In the genomic region with DNA sequence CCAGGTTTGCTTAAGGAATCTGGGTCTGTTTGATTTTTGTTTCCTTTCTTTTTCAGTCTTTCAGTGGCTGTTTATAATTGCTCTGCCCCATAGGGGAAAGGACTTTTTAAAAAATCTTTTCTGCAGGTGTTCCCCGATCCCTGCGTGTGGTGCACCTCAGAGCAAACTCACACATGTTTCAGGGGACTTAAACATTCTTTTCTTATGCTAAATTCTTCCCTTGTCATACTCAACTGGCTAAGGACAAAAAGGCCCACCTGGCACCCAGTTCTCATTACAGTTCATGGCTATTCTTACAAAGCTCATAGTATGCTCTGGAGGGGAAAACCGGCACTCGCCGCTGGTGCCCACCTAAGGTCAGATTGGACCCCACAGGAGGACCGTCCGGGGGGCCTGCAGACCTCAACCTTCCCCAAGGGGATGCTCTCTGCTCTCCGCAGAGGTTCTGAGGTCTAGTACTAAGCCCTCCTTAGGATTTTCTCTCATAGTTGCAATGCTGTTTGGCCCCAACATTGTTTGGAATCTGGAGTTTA, we compare ENCODE assay signal across 15 cellular contexts.
DNase-seq lines count a peak whose midpoint lies in the region; ATAC-seq and TF ChIP-seq lines count a peak whose summit lies in the region.
"Had no signal": no experiment of that assay in that cellular context is flagged by ENCODE, and none has a peak within 500 bp of the region (broad histone marks: within the 10 kb centered on the region; RNA-seq: fewer than 3 reads in every experiment).

No MANE protein-coding gene starts in this region.

- H3K27me3 ChIP-seq in breast epithelium (no peaks in the 10 kb centered on the region), iPS-20b (ENCODE audit: insufficient read depth, low read length) (no peaks in the 10 kb centered on the region)

- TF ChIP-seq CTCF in MCF 10A (IDR thresholded peaks at IDR 0.05; ENCODE audit: unreplicated experiment) (no peak), breast epithelium (IDR thresholded peaks at IDR 0.05) (no peak), WTC11 (IDR thresholded peaks at IDR 0.05) (no peak)

- no peak for TF ChIP-seq POLR2A in breast epithelium (IDR thresholded peaks at IDR 0.05)

- ATAC-seq in WTC11 = peak; percentile 79
- ATAC-seq: CD8-positive, alpha-beta T cell had no signal

- H3K27me3 Mint-ChIP-seq in MCF 10A (ENCODE audit: insufficient read depth, unreplicated experiment) (no peaks in the 10 kb centered on the region), WTC11 (ENCODE audit: low read depth) (no peaks in the 10 kb centered on the region)
- H3K27me3 Mint-ChIP-seq in activated T-helper 1 cell treated with anti-CD3 and anti-CD28 coated beads, Interleukin-12 subunit alpha, Interleukin-12 subunit beta, Interleukin-2, Interleukin-4 antibody, amounts not matched to agents 30 ng/mL and 10 ng/mL and 1 ng/mL, durations not matched to agents 14 hours and 24 hours and 36 hours (ENCODE audit: insufficient read depth) = no peaks in the 10 kb centered on the region

- H3K4me3 Mint-ChIP-seq in MCF 10A (ENCODE audit: unreplicated experiment) (no peak overlapping the region), WTC11 (peak overlapping the region; percentile 13)
- H3K4me3 Mint-ChIP-seq in activated T-helper 1 cell treated with anti-CD3 and anti-CD28 coated beads, Interleukin-12 subunit alpha, Interleukin-12 subunit beta, Interleukin-2, Interleukin-4 antibody, amounts not matched to agents 30 ng/mL and 10 ng/mL and 1 ng/mL, durations not matched to agents 14 hours and 24 hours and 36 hours = no peak overlapping the region
- H3K4me3 Mint-ChIP-seq: CD14-positive monocyte; CD8-positive, alpha-beta T cell had no signal

- POLR2A ChIA-PET in MCF 10A (lab: Yijun Ruan, JAX) = no interaction called here
- POLR2A ChIA-PET in WTC11 (lab: Charles Lee) = interaction anchor here (0.7 kb wide), 1 partner anchor 281 kb away, joined by 3 read pairs; no protein-coding TSS in a partner anchor

- no peaks in the 10 kb centered on the region for H3K4me1 Mint-ChIP-seq in MCF 10A (ENCODE audit: insufficient read depth, unreplicated experiment)
- peaks cover 55% of the 10 kb centered on the region for H3K4me1 Mint-ChIP-seq in WTC11
- no peaks in the 10 kb centered on the region for H3K4me1 Mint-ChIP-seq in activated T-helper 1 cell treated with anti-CD3 and anti-CD28 coated beads, Interleukin-12 subunit alpha, Interleukin-12 subunit beta, Interleukin-2, Interleukin-4 antibody, amounts not matched to agents 30 ng/mL and 10 ng/mL and 1 ng/mL, durations not matched to agents 14 hours and 24 hours and 36 hours (ENCODE audit: low read depth)
- H3K4me1 Mint-ChIP-seq: CD14-positive monocyte had no signal

- intact Hi-C loops in MCF 10A (cut with micrococcal nuclease) (no loop called here), breast epithelium (cut with DNase I; ENCODE audit: low total_unique reads) (no loop called here)
- intact Hi-C loops in activated T-helper 1 cell treated with anti-CD3 and anti-CD28 coated beads, Interleukin-12 subunit alpha, Interleukin-12 subunit beta, Interleukin-2, Interleukin-4 antibody, amounts not matched to agents 30 ng/mL and 10 ng/mL and 1 ng/mL, durations not matched to agents 14 hours and 24 hours and 36 hours (cut with micrococcal nuclease) = no loop called here

- H3K9me3 ChIP-seq in breast epithelium = no peaks in the 10 kb centered on the region
- H3K9me3 ChIP-seq in iPS-20b (ENCODE audit: insufficient read depth, low read depth, low read length) = peaks cover 8% of the 10 kb centered on the region; the same call in 1 of the 2 replicates

- peak overlapping the region; percentile 20 for H3K27ac Mint-ChIP-seq in MCF 10A (ENCODE audit: low read depth, unreplicated experiment)
- H3K27ac Mint-ChIP-seq in WTC11 = peak overlapping the region; percentile 100
- H3K27ac Mint-ChIP-seq in activated T-helper 1 cell treated with anti-CD3 and anti-CD28 coated beads, Interleukin-12 subunit alpha, Interleukin-12 subunit beta, Interleukin-2, Interleukin-4 antibody, amounts not matched to agents 30 ng/mL and 10 ng/mL and 1 ng/mL, durations not matched to agents 14 hours and 24 hours and 36 hours = no peak overlapping the region
- H3K27ac Mint-ChIP-seq: CD8-positive, alpha-beta T cell had no signal

- BruUV-seq in MCF 10A (replicated peaks; lab: Mats Ljungman, UMichigan) = no TSS peak

- H3K4me3 ChIP-seq in breast epithelium = no peak overlapping the region
- H3K4me3 ChIP-seq in iPS-20b (ENCODE audit: low read length) = no peak overlapping the region

- H3K9me3 Mint-ChIP-seq in MCF 10A (ENCODE audit: unreplicated experiment) (no peaks in the 10 kb centered on the region), WTC11 (peaks cover 21% of the 10 kb centered on the region)
- H3K9me3 Mint-ChIP-seq in activated T-helper 1 cell treated with anti-CD3 and anti-CD28 coated beads, Interleukin-12 subunit alpha, Interleukin-12 subunit beta, Interleukin-2, Interleukin-4 antibody, amounts not matched to agents 30 ng/mL and 10 ng/mL and 1 ng/mL, durations not matched to agents 14 hours and 24 hours and 36 hours = no peaks in the 10 kb centered on the region

- DNase-seq in MCF 10A (ENCODE audit: unreplicated experiment) (no peak), breast epithelium (ENCODE audit: low spot score in 2 of 2) (no peak), WTC11 (ENCODE audit: low spot score) (peak; percentile 23), GF-D8 (lab: John Stamatoyannopoulos, UW) (no peak), NCI-H524 treated with DMSO at 0.1 percent for 48 hours (lab: John Stamatoyannopoulos, UW) (no peak)
- DNase-seq in activated T-helper 1 cell treated with anti-CD3 and anti-CD28 coated beads, Interleukin-12 subunit alpha, Interleukin-12 subunit beta, Interleukin-2, Interleukin-4 antibody, amounts not matched to agents 30 ng/mL and 10 ng/mL and 1 ng/mL, durations not matched to agents 14 hours and 24 hours and 36 hours (ENCODE audit: low spot score) = no peak
- DNase-seq in stimulated activated CD4-positive, alpha-beta T cell treated with anti-CD3 and anti-CD28 coated beads, Interleukin-2, amount 100 ng/mL, for 48 hours = no peak
- DNase-seq: CD8-positive, alpha-beta T cell; COR-L47; DND-41; GDM1; H7 had no signal

- no peak overlapping the region for H3K27ac ChIP-seq in breast epithelium
- peak overlapping the region; percentile 37 for H3K27ac ChIP-seq in iPS-20b (ENCODE audit: low read length)
- H3K27ac ChIP-seq: 22Rv1 had no signal

- H3K36me3 Mint-ChIP-seq in MCF 10A (ENCODE audit: insufficient read depth, unreplicated experiment) (no peaks in the 10 kb centered on the region), WTC11 (peaks cover 24% of the 10 kb centered on the region)
- no peaks in the 10 kb centered on the region for H3K36me3 Mint-ChIP-seq in activated T-helper 1 cell treated with anti-CD3 and anti-CD28 coated beads, Interleukin-12 subunit alpha, Interleukin-12 subunit beta, Interleukin-2, Interleukin-4 antibody, amounts not matched to agents 30 ng/mL and 10 ng/mL and 1 ng/mL, durations not matched to agents 14 hours and 24 hours and 36 hours (ENCODE audit: low read depth)
- H3K36me3 Mint-ChIP-seq: CD14-positive monocyte; CD8-positive, alpha-beta T cell had no signal

- peak overlapping the region; percentile 21; the same call in 1 of the 2 replicates for H3K9ac ChIP-seq in iPS-20b (ENCODE audit: low read depth, low read length)

- no peaks in the 10 kb centered on the region for H3K4me1 ChIP-seq in breast epithelium
- peaks cover 3% of the 10 kb centered on the region; the same call in 1 of the 2 replicates for H3K4me1 ChIP-seq in iPS-20b (ENCODE audit: insufficient read depth, low read length)

- no peaks in the 10 kb centered on the region for H3K36me3 ChIP-seq in breast epithelium
- H3K36me3 ChIP-seq in iPS-20b (ENCODE audit: insufficient read depth, low read depth, low read length) = no peaks in the 10 kb centered on the region

- CTCF ChIA-PET in MCF 10A (lab: Yijun Ruan, JAX) (interaction anchor here (0.7 kb wide), 2 partner anchors 65 to 73 kb away, joined by 3 to 4 read pairs; no protein-coding TSS in a partner anchor), WTC11 (lab: Charles Lee) (no interaction called here)

TF ChIP-seq in WTC11, 78 proteins besides CTCF, POLR2A, EP300 and RAD21:
- no peak for TF ChIP-seq ATF1 (CRISPR knock-in tag; IDR thresholded peaks at IDR 0.05)
- TF ChIP-seq, protein P1, sequence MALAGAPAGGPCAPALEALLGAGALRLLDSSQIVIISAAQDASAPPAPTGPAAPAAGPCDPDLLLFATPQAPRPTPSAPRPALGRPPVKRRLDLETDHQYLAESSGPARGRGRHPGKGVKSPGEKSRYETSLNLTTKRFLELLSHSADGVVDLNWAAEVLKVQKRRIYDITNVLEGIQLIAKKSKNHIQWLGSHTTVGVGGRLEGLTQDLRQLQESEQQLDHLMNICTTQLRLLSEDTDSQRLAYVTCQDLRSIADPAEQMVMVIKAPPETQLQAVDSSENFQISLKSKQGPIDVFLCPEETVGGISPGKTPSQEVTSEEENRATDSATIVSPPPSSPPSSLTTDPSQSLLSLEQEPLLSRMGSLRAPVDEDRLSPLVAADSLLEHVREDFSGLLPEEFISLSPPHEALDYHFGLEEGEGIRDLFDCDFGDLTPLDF (CRISPR knock-in tag; IDR thresholded peaks at IDR 0.05) = no peak
- no peak for TF ChIP-seq RORB (CRISPR knock-in tag; IDR thresholded peaks at IDR 0.05)
- no peak for TF ChIP-seq ZNF671 (CRISPR knock-in tag; IDR thresholded peaks at IDR 0.05)
- TF ChIP-seq RELA (CRISPR knock-in tag; IDR thresholded peaks at IDR 0.05; ENCODE audit: borderline replicate concordance) = no peak
- TF ChIP-seq USF2 (CRISPR knock-in tag; IDR thresholded peaks at IDR 0.05) = no peak
- no peak for TF ChIP-seq CREM (CRISPR knock-in tag; IDR thresholded peaks at IDR 0.05)
- TF ChIP-seq ZNF423 (CRISPR knock-in tag; IDR thresholded peaks at IDR 0.05) = peak; percentile 97
TF ChIP-seq in WTC11: peak in this region for 1.
